Comparison of ENCODE assay signal across 16 cellular contexts in genomic region chr21:43467785-43468184, GRCh38. TPM values are rescaled to one million over a fixed set of nuclear protein-coding genes. Genes with fewer than 3 reads are reported as not detected.
DNase-seq lines count a peak whose midpoint lies in the region; ATAC-seq, FAIRE-seq and TF ChIP-seq lines count a peak whose summit lies in the region.
"Had no signal": no experiment of that assay in that cellular context is flagged by ENCODE, and none has a peak within 500 bp of the region (broad histone marks: within the 10 kb centered on the region; RNA-seq: fewer than 3 reads in every experiment).

No MANE protein-coding gene starts in this region.

- H3K4me3 ChIP-seq in DND-41 (ENCODE audit: low read depth in 1 of 2, low read length in 2 of 2) (no peak overlapping the region), K562 (no peak overlapping the region), neural progenitor cell (no peak overlapping the region), mesenchymal stem cell (ENCODE audit: insufficient read depth in 1 of 2, low read depth in 1 of 2, low read length in 2 of 2) (no peak overlapping the region)
- H3K4me3 ChIP-seq: pancreas, Peyer's patch, tibial artery had no signal

- H2AFZ ChIP-seq in DND-41 (ENCODE audit: low read depth, low read length) = no peak overlapping the region
- no peak overlapping the region for H2AFZ ChIP-seq in K562 (ENCODE audit: low read depth, low read length)
- H2AFZ ChIP-seq in neural progenitor cell (replicated peaks) = no peak overlapping the region
- H2AFZ ChIP-seq in mesenchymal stem cell (ENCODE audit: low read depth, low read length) = no peak overlapping the region

- H3K4me1 Mint-ChIP-seq in T-helper 1 cell treated with Interleukin-12 subunit alpha and Interleukin-12 subunit beta and Interleukin-4 antibody, amounts not matched to agents 30 μg/mL and 1 μg/mL, for 36 hours (ENCODE audit: low read depth) = peaks cover 3% of the 10 kb centered on the region
- no peaks in the 10 kb centered on the region for H3K4me1 Mint-ChIP-seq in neural progenitor cell

- CTCF ChIA-PET in K562 (lab: Yijun Ruan, JAX; ENCODE audit: low intra/inter-chr PET ratio) = no interaction called here

- no peaks in the 10 kb centered on the region for H3K27me3 Mint-ChIP-seq in T-helper 1 cell treated with Interleukin-12 subunit alpha and Interleukin-12 subunit beta and Interleukin-4 antibody, amounts not matched to agents 30 μg/mL and 1 μg/mL, for 36 hours (ENCODE audit: low read depth)
- H3K27me3 Mint-ChIP-seq in neural progenitor cell (ENCODE audit: insufficient read depth, low read depth) = peaks cover 4% of the 10 kb centered on the region

- FAIRE-seq in K562 (lab: Jason Lieb, UNC) = peak; percentile 89
- FAIRE-seq: pancreas had no signal

- H3K36me3 Mint-ChIP-seq in T-helper 1 cell treated with Interleukin-12 subunit alpha and Interleukin-12 subunit beta and Interleukin-4 antibody, amounts not matched to agents 30 μg/mL and 1 μg/mL, for 36 hours (ENCODE audit: low read depth) = no peaks in the 10 kb centered on the region
- H3K36me3 Mint-ChIP-seq in neural progenitor cell = no peaks in the 10 kb centered on the region

- H3F3A ChIP-seq in neural progenitor cell (ENCODE audit: low read depth) = no peaks in the 10 kb centered on the region

- TF ChIP-seq EP300 in K562 (IDR thresholded peaks at IDR 0.05; ENCODE audit: low read length) = no peak

- no peaks in the 10 kb centered on the region for H3K4me1 ChIP-seq in DND-41 (ENCODE audit: insufficient read depth, low read length)
- no peaks in the 10 kb centered on the region for H3K4me1 ChIP-seq in K562 (replicated peaks in 1 of 2; ENCODE audit: control insufficient read depth in 2 of 2, insufficient read depth in 2 of 2, low read length in 2 of 2)
- H3K4me1 ChIP-seq in neural progenitor cell = no peaks in the 10 kb centered on the region
- peaks cover 3% of the 10 kb centered on the region for H3K4me1 ChIP-seq in mesenchymal stem cell (ENCODE audit: control insufficient read depth, insufficient read depth, low read depth, low read length)
- H3K4me1 ChIP-seq: pancreas, Peyer's patch, tibial artery had no signal

- no peaks in the 10 kb centered on the region for H3K79me2 ChIP-seq in DND-41 (ENCODE audit: insufficient read depth, low read length)
- H3K79me2 ChIP-seq in K562 (ENCODE audit: control insufficient read depth, insufficient read depth, low read length) = no peaks in the 10 kb centered on the region
- no peaks in the 10 kb centered on the region for H3K79me2 ChIP-seq in neural progenitor cell (ENCODE audit: low read depth)

- intact Hi-C loops in K562 (cut with micrococcal nuclease) = no loop called here

- H3K36me3 ChIP-seq in DND-41 (ENCODE audit: insufficient read depth, low read length) (no peaks in the 10 kb centered on the region), K562 (ENCODE audit: control insufficient read depth, insufficient read depth, low read length) (no peaks in the 10 kb centered on the region), neural progenitor cell (no peaks in the 10 kb centered on the region), mesenchymal stem cell (ENCODE audit: control insufficient read depth in 1 of 2, insufficient read depth in 2 of 2, low read depth in 1 of 2, low read length in 2 of 2) (no peaks in the 10 kb centered on the region)
- H3K36me3 ChIP-seq: pancreas, Peyer's patch, tibial artery had no signal

- H3K27me3 ChIP-seq in DND-41 (ENCODE audit: insufficient read depth, low read length, poor library complexity) (no peaks in the 10 kb centered on the region), K562 (ENCODE audit: control insufficient read depth in 2 of 2, insufficient read depth in 2 of 2, low read length in 2 of 2) (no peaks in the 10 kb centered on the region; a peak in 1 of 5 replicates), neural progenitor cell (no peaks in the 10 kb centered on the region), mesenchymal stem cell (ENCODE audit: control insufficient read depth in 1 of 2, insufficient read depth in 1 of 2, low read length in 2 of 2) (no peaks in the 10 kb centered on the region)
- H3K27me3 ChIP-seq: pancreas, Peyer's patch, tibial artery had no signal

- ATAC-seq in DND-41 (ENCODE audit: insufficient read depth, low read depth) (no peak), K562 (no peak)
- ATAC-seq: pancreas had no signal

- POLR2A ChIA-PET in K562 (lab: Yijun Ruan, JAX) = no interaction called here

- H3K9me3 Mint-ChIP-seq in T-helper 1 cell treated with Interleukin-12 subunit alpha and Interleukin-12 subunit beta and Interleukin-4 antibody, amounts not matched to agents 30 μg/mL and 1 μg/mL, for 36 hours = no peaks in the 10 kb centered on the region
- no peaks in the 10 kb centered on the region for H3K9me3 Mint-ChIP-seq in neural progenitor cell

- TF ChIP-seq RAD21 in K562 (CRISPR knock-in tag; conservative IDR thresholded peaks at IDR 0.05 in 1 of 2, IDR thresholded peaks at IDR 0.05 in 1 of 2) = no peak

- H3K18ac ChIP-seq in mesenchymal stem cell (ENCODE audit: low read depth in 1 of 2, low read length in 2 of 2) = peak overlapping the region in 1 of 2 experiments; percentile 28

- no CpG with 5 or more reads among the region's 1 CpG for WGBS in K562 (ENCODE audit: insufficient coverage, low coverage, missing lambda C conversion rate)
- 100% methylated on average over 1 of the region's 1 CpG for WGBS in mesenchymal stem cell

- H2BK5ac ChIP-seq in mesenchymal stem cell (ENCODE audit: low read depth, low read length, poor library complexity, severe bottlenecking) = no peak overlapping the region

- H3K9ac ChIP-seq in DND-41 (ENCODE audit: low read depth, low read length) (no peak overlapping the region), K562 (ENCODE audit: insufficient read depth in 1 of 2, low read depth in 2 of 2, low read length in 2 of 2) (no peak overlapping the region), neural progenitor cell (no peak overlapping the region), mesenchymal stem cell (ENCODE audit: low read length) (no peak overlapping the region)

- no peak for TF ChIP-seq POLR2A in K562 (conservative IDR thresholded peaks at IDR 0.05)

- H2AK5ac ChIP-seq in mesenchymal stem cell (ENCODE audit: low read length, severe bottlenecking) = no peak overlapping the region

- no peak overlapping the region for H4K91ac ChIP-seq in mesenchymal stem cell (ENCODE audit: low read length)

- no peak overlapping the region for H2BK120ac ChIP-seq in mesenchymal stem cell (ENCODE audit: low read depth, low read length)

- H3K4me3 Mint-ChIP-seq in T-helper 1 cell treated with Interleukin-12 subunit alpha and Interleukin-12 subunit beta and Interleukin-4 antibody, amounts not matched to agents 30 μg/mL and 1 μg/mL, for 36 hours = peak overlapping the region; percentile 25
- no peak overlapping the region for H3K4me3 Mint-ChIP-seq in neural progenitor cell

- no peak overlapping the region for H3K4me2 ChIP-seq in DND-41 (ENCODE audit: insufficient read depth, low read length)
- H3K4me2 ChIP-seq in K562 (ENCODE audit: insufficient read depth, low read length) = no peak overlapping the region
- no peak overlapping the region for H3K4me2 ChIP-seq in neural progenitor cell
- no peak overlapping the region for H3K4me2 ChIP-seq in mesenchymal stem cell (ENCODE audit: low read length, poor library complexity, severe bottlenecking)

- H2BK12ac ChIP-seq in mesenchymal stem cell (ENCODE audit: low read length in 2 of 2) = peak overlapping the region in 1 of 2 experiments; percentile 1

- TF ChIP-seq CTCF in DND-41 (IDR thresholded peaks at IDR 0.05; ENCODE audit: borderline replicate concordance, extremely low read depth, low read length, poor library complexity, severe bottlenecking) (no peak), K562 (IDR thresholded peaks at IDR 0.05 in 2 of 3, conservative IDR thresholded peaks at IDR 0.05 in 1 of 3; ENCODE audit: insufficient read depth in 2 of 3, low read depth in 1 of 3, low read length in 3 of 3) (no peak), neural progenitor cell (IDR thresholded peaks at IDR 0.05) (no peak)

- no peak overlapping the region for H3K4ac ChIP-seq in mesenchymal stem cell (ENCODE audit: low read depth in 1 of 2, low read length in 2 of 2)

- in situ Hi-C loops in K562 (cut with MboI) = no loop called here

- H4K8ac ChIP-seq in mesenchymal stem cell (ENCODE audit: low read length) = no peak overlapping the region

- no peak overlapping the region for H3K23ac ChIP-seq in mesenchymal stem cell (ENCODE audit: low read length in 2 of 2)

- BruUV-seq in K562 (replicated peaks; lab: Mats Ljungman, UMichigan) = no TSS peak

- no peak overlapping the region for H2BK15ac ChIP-seq in mesenchymal stem cell (ENCODE audit: low read depth, poor library complexity, severe bottlenecking)

- no peaks in the 10 kb centered on the region for H3K79me1 ChIP-seq in mesenchymal stem cell (replicated peaks; ENCODE audit: low read length, poor library complexity, severe bottlenecking)

- peak overlapping the region in 1 of 2 experiments; percentile 68 for H3K14ac ChIP-seq in mesenchymal stem cell (ENCODE audit: low read length in 2 of 2)

- DNase-seq in T-helper 1 cell (no peak), DND-41 (peak; percentile 3), K562 (ENCODE audit: extremely low read depth in 1 of 4, low spot score in 3 of 4) (no peak), neural progenitor cell (ENCODE audit: low spot score) (no peak), NCI-H1930 (lab: John Stamatoyannopoulos, UW) (no peak), mesenchymal stem cell (no peak), COLO829 (ENCODE audit: low spot score) (no peak)
- DNase-seq: midbrain, NCI-H2029, NCI-H526 treated with DMSO at 0.1 percent for 48 hours had no signal

- H3K9me3 ChIP-seq in DND-41 (ENCODE audit: insufficient read depth, low read length, severe bottlenecking) = no peaks in the 10 kb centered on the region
- H3K9me3 ChIP-seq in K562 (replicated peaks; ENCODE audit: control insufficient read depth, insufficient read depth, low read depth, low read length) = no peaks in the 10 kb centered on the region
- no peaks in the 10 kb centered on the region for H3K9me3 ChIP-seq in neural progenitor cell (ENCODE audit: low read depth)
- no peaks in the 10 kb centered on the region for H3K9me3 ChIP-seq in mesenchymal stem cell (ENCODE audit: control insufficient read depth, low read length)
- H3K9me3 ChIP-seq: pancreas, Peyer's patch, tibial artery had no signal

- H3K27ac ChIP-seq in DND-41 (ENCODE audit: low read length) = no peak overlapping the region
- no peak overlapping the region for H3K27ac ChIP-seq in K562 (ENCODE audit: extremely low read depth, low read depth, low read length)
- no peak overlapping the region for H3K27ac ChIP-seq in neural progenitor cell
- H3K27ac ChIP-seq in mesenchymal stem cell (ENCODE audit: low read length, poor library complexity, severe bottlenecking) = no peak overlapping the region
- H3K27ac ChIP-seq: 22Rv1, C4-2B, pancreas, Peyer's patch, tibial artery had no signal

- peak overlapping the region; percentile 64 for H3K27ac Mint-ChIP-seq in T-helper 1 cell treated with Interleukin-12 subunit alpha and Interleukin-12 subunit beta and Interleukin-4 antibody, amounts not matched to agents 30 μg/mL and 1 μg/mL, for 36 hours
- peak overlapping the region; percentile 76 for H3K27ac Mint-ChIP-seq in neural progenitor cell

- no peaks in the 10 kb centered on the region for H3K9me1 ChIP-seq in K562 (ENCODE audit: control insufficient read depth, insufficient read depth, low read length)

- H4K20me1 ChIP-seq in DND-41 (ENCODE audit: insufficient read depth, low read length) (no peaks in the 10 kb centered on the region), K562 (replicated peaks; ENCODE audit: control insufficient read depth, insufficient read depth, low read length) (no peaks in the 10 kb centered on the region), neural progenitor cell (ENCODE audit: low read depth) (no peaks in the 10 kb centered on the region)

RNA-seq across cellular contexts. Expression of gene SIK1, which starts 40.9 kb away (rescaled TPM):
- total RNA-seq in K562 (2011; cell fraction: chromatin; rRNA removed; ENCODE audit: low replicate concordance) = 13.8 and 14.0 TPM in 2 replicates
- 5.0 and 7.2 TPM in 2 replicates for total RNA-seq in K562 (2011; cell fraction: nucleolus; rRNA removed)
- total RNA-seq in K562 (2011; cell fraction: nucleoplasm; rRNA removed) = 3.4 and 5.4 TPM in 2 replicates
- 0.33 and 0.45 TPM in 2 replicates for total RNA-seq in K562 (2014; rRNA removed)
- total RNA-seq in K562 (2014; rRNA removed; fragmentation: Illumina TruSeq; extraction: Trizol) = 0.80 and 1.8 TPM in 2 replicates
- 0.98 TPM in 1 of 2 replicates, not detected in the other for total RNA-seq in K562 (2015; rRNA removed; fragmentation: Illumina TruSeq; extraction: Trizol)
- total RNA-seq in K562 (2021) = 4.3 TPM in 2 replicates
- polyA plus RNA-seq in K562 (2011; rRNA removed) = 1.3 and 2.7 TPM in 2 replicates
- polyA plus RNA-seq in K562 (2011; cell fraction: cytosol; rRNA removed) = 0.04 and 0.25 TPM in 2 replicates
- polyA plus RNA-seq in K562 (2011; cell fraction: nucleus; rRNA removed) = 2.4 and 2.5 TPM in 2 replicates
- polyA plus RNA-seq in K562 (2012) = 0.03 and 0.97 TPM in 2 replicates
- polyA plus RNA-seq in K562 (2014; fragmentation: Illumina TruSeq; extraction: Trizol) = 1.5 and 1.8 TPM in 2 replicates
- polyA plus RNA-seq in K562 (2014; fragmentation: Nextera tagmentation; extraction: Ambion mirVana) = not detected
- polyA plus RNA-seq in K562 (2014; rRNA removed) = 0.66 and 1.8 TPM in 2 replicates
- polyA minus RNA-seq in K562 (2011; rRNA and poly(A)+ RNA removed) = 2.2 TPM in 1 of 2 replicates, not detected in the other
- polyA minus RNA-seq in K562 (2011; cell fraction: cytosol; rRNA and poly(A)+ RNA removed) = 1.3 and 11.5 TPM in 2 replicates
- 2.2 and 3.3 TPM in 2 replicates for polyA minus RNA-seq in K562 (2011; cell fraction: nucleus; rRNA and poly(A)+ RNA removed)
- 0.37 and 0.65 TPM in 2 replicates for total RNA-seq in neural progenitor cell (ENCODE audit: low replicate concordance)
- 6.9 TPM for polyA plus RNA-seq in mesenchymal stem cell (2013, experiment 1 of 2)
- polyA plus RNA-seq in mesenchymal stem cell (2013, experiment 2 of 2) = 4.6 TPM
